ENCODE assay signal across 1 cellular context in the genomic region with DNA sequence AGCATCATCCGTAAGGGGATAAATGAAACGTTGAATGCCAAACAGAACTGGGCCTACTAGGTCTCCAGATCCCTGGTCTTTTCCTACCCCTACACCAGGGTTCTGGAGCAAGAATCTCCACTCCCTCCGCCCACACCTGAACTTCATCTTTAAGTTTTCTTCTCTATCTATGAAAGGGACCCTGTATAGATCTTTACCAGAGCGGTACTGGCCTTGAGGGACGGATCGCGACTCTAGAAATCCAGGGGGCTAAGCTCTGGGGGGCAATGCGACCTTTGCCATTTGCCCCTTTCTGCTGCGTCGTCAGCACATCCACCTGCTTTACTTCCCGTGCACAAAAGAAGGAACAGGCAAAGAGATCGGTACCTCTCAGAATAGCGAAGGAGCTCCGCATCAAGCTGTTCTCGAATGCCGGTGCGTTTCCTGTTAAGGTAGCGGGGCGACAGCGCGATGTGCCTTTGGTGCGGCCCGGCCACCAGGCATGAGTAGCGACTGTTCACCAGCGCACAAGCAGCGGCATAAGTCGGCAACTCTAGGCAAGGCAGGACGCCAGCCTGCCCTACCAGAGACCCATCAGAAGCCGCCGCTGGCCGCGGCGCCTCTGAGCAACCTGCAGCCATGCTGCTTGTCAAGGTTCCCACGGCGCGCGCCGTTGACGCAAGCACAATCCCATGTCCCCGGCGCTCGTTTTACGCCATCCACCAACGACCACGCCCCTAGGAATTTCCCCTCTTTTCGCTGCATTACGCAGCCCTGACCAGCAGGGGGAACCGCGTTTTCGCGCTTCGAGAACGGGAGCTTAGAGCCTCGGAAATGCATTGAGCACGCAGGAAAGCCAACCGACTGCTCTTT.
TF ChIP-seq lines count a peak whose summit lies in the region.

A gene with protein sequence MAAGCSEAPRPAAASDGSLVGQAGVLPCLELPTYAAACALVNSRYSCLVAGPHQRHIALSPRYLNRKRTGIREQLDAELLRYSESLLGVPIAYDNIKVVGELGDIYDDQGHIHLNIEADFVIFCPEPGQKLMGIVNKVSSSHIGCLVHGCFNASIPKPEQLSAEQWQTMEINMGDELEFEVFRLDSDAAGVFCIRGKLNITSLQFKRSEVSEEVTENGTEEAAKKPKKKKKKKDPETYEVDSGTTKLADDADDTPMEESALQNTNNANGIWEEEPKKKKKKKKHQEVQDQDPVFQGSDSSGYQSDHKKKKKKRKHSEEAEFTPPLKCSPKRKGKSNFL (minus strand): TSS at position 641 of the 852 bp plus-strand sequence. CDS start 21 bp downstream, at position 620.

TF ChIP-seq in HEK293, 187 proteins besides CTCF, POLR2A, EP300 and RAD21 (continued from another document and continues in another):
- TF ChIP-seq, protein P1, sequence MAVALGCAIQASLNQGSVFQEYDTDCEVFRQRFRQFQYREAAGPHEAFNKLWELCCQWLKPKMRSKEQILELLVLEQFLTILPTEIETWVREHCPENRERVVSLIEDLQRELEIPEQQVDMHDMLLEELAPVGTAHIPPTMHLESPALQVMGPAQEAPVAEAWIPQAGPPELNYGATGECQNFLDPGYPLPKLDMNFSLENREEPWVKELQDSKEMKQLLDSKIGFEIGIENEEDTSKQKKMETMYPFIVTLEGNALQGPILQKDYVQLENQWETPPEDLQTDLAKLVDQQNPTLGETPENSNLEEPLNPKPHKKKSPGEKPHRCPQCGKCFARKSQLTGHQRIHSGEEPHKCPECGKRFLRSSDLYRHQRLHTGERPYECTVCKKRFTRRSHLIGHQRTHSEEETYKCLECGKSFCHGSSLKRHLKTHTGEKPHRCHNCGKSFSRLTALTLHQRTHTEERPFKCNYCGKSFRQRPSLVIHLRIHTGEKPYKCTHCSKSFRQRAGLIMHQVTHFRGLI (tag by site-specific recombination; IDR thresholded peaks at IDR 0.05): peak; percentile 40; the same call in 1 of the 2 replicates
- peak; percentile 94 for TF ChIP-seq ZNF335 (tag by site-specific recombination; conservative IDR thresholded peaks at IDR 0.05)
- TF ChIP-seq ZNF10 (tag by site-specific recombination; IDR thresholded peaks at IDR 0.05): peak; percentile 50; the same call in 1 of the 2 replicates
- no peak for TF ChIP-seq ZNF473 (tag by site-specific recombination; IDR thresholded peaks at IDR 0.05)
- TF ChIP-seq, protein P2, sequence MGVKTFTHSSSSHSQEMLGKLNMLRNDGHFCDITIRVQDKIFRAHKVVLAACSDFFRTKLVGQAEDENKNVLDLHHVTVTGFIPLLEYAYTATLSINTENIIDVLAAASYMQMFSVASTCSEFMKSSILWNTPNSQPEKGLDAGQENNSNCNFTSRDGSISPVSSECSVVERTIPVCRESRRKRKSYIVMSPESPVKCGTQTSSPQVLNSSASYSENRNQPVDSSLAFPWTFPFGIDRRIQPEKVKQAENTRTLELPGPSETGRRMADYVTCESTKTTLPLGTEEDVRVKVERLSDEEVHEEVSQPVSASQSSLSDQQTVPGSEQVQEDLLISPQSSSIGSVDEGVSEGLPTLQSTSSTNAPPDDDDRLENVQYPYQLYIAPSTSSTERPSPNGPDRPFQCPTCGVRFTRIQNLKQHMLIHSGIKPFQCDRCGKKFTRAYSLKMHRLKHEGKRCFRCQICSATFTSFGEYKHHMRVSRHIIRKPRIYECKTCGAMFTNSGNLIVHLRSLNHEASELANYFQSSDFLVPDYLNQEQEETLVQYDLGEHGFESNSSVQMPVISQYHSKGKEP (tag by site-specific recombination; IDR thresholded peaks at IDR 0.05): peak; percentile 60; the same call in 1 of the 2 replicates
- no peak for TF ChIP-seq KLF1 (tag by site-specific recombination; IDR thresholded peaks at IDR 0.05)
- TF ChIP-seq, protein P3, sequence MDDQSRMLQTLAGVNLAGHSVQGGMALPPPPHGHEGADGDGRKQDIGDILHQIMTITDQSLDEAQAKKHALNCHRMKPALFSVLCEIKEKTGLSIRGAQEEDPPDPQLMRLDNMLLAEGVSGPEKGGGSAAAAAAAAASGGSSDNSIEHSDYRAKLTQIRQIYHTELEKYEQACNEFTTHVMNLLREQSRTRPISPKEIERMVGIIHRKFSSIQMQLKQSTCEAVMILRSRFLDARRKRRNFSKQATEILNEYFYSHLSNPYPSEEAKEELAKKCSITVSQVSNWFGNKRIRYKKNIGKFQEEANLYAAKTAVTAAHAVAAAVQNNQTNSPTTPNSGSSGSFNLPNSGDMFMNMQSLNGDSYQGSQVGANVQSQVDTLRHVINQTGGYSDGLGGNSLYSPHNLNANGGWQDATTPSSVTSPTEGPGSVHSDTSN (CRISPR knock-in tag; IDR thresholded peaks at IDR 0.05): no peak
- TF ChIP-seq, protein P4, sequence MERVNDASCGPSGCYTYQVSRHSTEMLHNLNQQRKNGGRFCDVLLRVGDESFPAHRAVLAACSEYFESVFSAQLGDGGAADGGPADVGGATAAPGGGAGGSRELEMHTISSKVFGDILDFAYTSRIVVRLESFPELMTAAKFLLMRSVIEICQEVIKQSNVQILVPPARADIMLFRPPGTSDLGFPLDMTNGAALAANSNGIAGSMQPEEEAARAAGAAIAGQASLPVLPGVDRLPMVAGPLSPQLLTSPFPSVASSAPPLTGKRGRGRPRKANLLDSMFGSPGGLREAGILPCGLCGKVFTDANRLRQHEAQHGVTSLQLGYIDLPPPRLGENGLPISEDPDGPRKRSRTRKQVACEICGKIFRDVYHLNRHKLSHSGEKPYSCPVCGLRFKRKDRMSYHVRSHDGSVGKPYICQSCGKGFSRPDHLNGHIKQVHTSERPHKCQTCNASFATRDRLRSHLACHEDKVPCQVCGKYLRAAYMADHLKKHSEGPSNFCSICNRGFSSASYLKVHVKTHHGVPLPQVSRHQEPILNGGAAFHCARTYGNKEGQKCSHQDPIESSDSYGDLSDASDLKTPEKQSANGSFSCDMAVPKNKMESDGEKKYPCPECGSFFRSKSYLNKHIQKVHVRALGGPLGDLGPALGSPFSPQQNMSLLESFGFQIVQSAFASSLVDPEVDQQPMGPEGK (tag by site-specific recombination; IDR thresholded peaks at IDR 0.05): no peak
- TF ChIP-seq ZFP37 (tag by site-specific recombination; IDR thresholded peaks at IDR 0.05): 0 out of 2 replicates have a peak, but pooled peaks have one; percentile 24
- no peak for TF ChIP-seq ZNF132 (tag by site-specific recombination; IDR thresholded peaks at IDR 0.05; ENCODE audit: borderline replicate concordance)
- TF ChIP-seq, protein P5, sequence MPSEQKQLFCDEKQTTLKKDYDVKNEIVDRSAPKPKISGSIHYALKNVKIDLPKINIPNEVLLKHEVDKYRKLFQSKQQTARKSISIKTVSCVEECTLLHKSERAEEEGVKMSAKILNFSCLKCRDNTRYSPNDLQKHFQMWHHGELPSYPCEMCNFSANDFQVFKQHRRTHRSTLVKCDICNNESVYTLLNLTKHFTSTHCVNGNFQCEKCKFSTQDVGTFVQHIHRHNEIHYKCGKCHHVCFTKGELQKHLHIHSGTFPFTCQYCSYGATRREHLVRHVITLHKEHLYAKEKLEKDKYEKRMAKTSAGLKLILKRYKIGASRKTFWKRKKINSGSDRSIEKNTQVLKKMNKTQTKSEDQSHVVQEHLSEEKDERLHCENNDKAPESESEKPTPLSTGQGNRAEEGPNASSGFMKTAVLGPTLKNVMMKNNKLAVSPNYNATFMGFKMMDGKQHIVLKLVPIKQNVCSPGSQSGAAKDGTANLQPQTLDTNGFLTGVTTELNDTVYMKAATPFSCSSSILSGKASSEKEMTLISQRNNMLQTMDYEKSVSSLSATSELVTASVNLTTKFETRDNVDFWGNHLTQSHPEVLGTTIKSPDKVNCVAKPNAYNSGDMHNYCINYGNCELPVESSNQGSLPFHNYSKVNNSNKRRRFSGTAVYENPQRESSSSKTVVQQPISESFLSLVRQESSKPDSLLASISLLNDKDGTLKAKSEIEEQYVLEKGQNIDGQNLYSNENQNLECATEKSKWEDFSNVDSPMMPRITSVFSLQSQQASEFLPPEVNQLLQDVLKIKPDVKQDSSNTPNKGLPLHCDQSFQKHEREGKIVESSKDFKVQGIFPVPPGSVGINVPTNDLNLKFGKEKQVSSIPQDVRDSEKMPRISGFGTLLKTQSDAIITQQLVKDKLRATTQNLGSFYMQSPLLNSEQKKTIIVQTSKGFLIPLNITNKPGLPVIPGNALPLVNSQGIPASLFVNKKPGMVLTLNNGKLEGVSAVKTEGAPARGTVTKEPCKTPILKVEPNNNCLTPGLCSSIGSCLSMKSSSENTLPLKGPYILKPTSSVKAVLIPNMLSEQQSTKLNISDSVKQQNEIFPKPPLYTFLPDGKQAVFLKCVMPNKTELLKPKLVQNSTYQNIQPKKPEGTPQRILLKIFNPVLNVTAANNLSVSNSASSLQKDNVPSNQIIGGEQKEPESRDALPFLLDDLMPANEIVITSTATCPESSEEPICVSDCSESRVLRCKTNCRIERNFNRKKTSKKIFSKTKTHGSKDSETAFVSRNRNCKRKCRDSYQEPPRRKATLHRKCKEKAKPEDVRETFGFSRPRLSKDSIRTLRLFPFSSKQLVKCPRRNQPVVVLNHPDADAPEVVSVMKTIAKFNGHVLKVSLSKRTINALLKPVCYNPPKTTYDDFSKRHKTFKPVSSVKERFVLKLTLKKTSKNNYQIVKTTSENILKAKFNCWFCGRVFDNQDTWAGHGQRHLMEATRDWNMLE (tag by site-specific recombination; conservative IDR thresholded peaks at IDR 0.05; ENCODE audit: low read depth): peak; percentile 30; the same call in 1 of the 2 replicates
- TF ChIP-seq YY1 (tag by site-specific recombination; IDR thresholded peaks at IDR 0.05): peak; percentile 79
- TF ChIP-seq SP7 (tag by site-specific recombination; IDR thresholded peaks at IDR 0.05): peak; percentile 53
- TF ChIP-seq ZNF555 (tag by site-specific recombination; conservative IDR thresholded peaks at IDR 0.05): no peak
- no peak for TF ChIP-seq GLIS1 (tag by site-specific recombination; IDR thresholded peaks at IDR 0.05)
- peak; percentile 80 for TF ChIP-seq ZNF660 (tag by site-specific recombination; IDR thresholded peaks at IDR 0.05)
- TF ChIP-seq, protein P6, sequence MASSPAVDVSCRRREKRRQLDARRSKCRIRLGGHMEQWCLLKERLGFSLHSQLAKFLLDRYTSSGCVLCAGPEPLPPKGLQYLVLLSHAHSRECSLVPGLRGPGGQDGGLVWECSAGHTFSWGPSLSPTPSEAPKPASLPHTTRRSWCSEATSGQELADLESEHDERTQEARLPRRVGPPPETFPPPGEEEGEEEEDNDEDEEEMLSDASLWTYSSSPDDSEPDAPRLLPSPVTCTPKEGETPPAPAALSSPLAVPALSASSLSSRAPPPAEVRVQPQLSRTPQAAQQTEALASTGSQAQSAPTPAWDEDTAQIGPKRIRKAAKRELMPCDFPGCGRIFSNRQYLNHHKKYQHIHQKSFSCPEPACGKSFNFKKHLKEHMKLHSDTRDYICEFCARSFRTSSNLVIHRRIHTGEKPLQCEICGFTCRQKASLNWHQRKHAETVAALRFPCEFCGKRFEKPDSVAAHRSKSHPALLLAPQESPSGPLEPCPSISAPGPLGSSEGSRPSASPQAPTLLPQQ (tag by site-specific recombination; IDR thresholded peaks at IDR 0.05): 0 out of 2 replicates have a peak, but pooled peaks have one; percentile 16
- TF ChIP-seq, protein P7, sequence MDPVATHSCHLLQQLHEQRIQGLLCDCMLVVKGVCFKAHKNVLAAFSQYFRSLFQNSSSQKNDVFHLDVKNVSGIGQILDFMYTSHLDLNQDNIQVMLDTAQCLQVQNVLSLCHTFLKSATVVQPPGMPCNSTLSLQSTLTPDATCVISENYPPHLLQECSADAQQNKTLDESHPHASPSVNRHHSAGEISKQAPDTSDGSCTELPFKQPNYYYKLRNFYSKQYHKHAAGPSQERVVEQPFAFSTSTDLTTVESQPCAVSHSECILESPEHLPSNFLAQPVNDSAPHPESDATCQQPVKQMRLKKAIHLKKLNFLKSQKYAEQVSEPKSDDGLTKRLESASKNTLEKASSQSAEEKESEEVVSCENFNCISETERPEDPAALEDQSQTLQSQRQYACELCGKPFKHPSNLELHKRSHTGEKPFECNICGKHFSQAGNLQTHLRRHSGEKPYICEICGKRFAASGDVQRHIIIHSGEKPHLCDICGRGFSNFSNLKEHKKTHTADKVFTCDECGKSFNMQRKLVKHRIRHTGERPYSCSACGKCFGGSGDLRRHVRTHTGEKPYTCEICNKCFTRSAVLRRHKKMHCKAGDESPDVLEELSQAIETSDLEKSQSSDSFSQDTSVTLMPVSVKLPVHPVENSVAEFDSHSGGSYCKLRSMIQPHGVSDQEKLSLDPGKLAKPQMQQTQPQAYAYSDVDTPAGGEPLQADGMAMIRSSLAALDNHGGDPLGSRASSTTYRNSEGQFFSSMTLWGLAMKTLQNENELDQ (tag by site-specific recombination; IDR thresholded peaks at IDR 0.05; ENCODE audit: low read depth): no peak
- TF ChIP-seq ZSCAN30 (tag by site-specific recombination; IDR thresholded peaks at IDR 0.05): peak; percentile 52; the same call in 1 of the 2 replicates
- TF ChIP-seq ZNF394 (tag by site-specific recombination; IDR thresholded peaks at IDR 0.05; ENCODE audit: borderline replicate concordance): 0 out of 2 replicates have a peak, but pooled peaks have one; percentile 17
- TF ChIP-seq SCRT2 (tag by site-specific recombination; IDR thresholded peaks at IDR 0.05): 0 out of 2 replicates have a peak, but pooled peaks have one; percentile 30
- TF ChIP-seq, protein P8, sequence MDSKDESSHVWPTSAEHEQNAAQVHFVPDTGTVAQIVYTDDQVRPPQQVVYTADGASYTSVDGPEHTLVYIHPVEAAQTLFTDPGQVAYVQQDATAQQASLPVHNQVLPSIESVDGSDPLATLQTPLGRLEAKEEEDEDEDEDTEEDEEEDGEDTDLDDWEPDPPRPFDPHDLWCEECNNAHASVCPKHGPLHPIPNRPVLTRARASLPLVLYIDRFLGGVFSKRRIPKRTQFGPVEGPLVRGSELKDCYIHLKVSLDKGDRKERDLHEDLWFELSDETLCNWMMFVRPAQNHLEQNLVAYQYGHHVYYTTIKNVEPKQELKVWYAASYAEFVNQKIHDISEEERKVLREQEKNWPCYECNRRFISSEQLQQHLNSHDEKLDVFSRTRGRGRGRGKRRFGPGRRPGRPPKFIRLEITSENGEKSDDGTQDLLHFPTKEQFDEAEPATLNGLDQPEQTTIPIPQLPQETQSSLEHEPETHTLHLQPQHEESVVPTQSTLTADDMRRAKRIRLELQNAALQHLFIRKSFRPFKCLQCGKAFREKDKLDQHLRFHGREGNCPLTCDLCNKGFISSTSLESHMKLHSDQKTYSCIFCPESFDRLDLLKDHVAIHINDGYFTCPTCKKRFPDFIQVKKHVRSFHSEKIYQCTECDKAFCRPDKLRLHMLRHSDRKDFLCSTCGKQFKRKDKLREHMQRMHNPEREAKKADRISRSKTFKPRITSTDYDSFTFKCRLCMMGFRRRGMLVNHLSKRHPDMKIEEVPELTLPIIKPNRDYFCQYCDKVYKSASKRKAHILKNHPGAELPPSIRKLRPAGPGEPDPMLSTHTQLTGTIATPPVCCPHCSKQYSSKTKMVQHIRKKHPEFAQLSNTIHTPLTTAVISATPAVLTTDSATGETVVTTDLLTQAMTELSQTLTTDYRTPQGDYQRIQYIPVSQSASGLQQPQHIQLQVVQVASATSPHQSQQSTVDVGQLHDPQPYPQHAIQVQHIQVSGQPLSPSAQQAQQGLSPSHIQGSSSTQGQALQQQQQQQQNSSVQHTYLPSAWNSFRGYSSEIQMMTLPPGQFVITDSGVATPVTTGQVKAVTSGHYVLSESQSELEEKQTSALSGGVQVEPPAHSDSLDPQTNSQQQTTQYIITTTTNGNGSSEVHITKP (tag by site-specific recombination; IDR thresholded peaks at IDR 0.05): no peak
- TF ChIP-seq ZNF658 (tag by site-specific recombination; IDR thresholded peaks at IDR 0.05): no peak
- TF ChIP-seq ZNF169 (tag by site-specific recombination; IDR thresholded peaks at IDR 0.05): no peak
- TF ChIP-seq ZNF561 (tag by site-specific recombination; IDR thresholded peaks at IDR 0.05; ENCODE audit: borderline replicate concordance): no peak; the same call in 1 of the 2 replicates
- no peak for TF ChIP-seq BCL11B (tag by site-specific recombination; IDR thresholded peaks at IDR 0.05; ENCODE audit: low read depth)
